In genomic region chr4:6050551-6050950, GRCh38 we compare ENCODE assay signal across 30 cellular contexts. TPM values are rescaled to one million over a fixed set of nuclear protein-coding genes. Genes with fewer than 3 reads are reported as not detected.
"Had no signal": no experiment of that assay in that cellular context is flagged by ENCODE, and none has a peak within 500 bp of the region (broad histone marks: within the 10 kb centered on the region; RNA-seq: fewer than 3 reads in every experiment).

No MANE protein-coding gene starts in this region.

- H3K4me3 ChIP-seq: coronary artery, esophagus muscularis mucosa, gastroesophageal sphincter, heart left ventricle, hepatocyte, lower lobe of right lung, neural progenitor cell, prostate gland, sigmoid colon, skin epidermis, spleen, thoracic aorta, tibial nerve, upper lobe of left lung had no signal

- DNase-seq: dermis blood vessel endothelial cell; effector memory CD4-positive, alpha-beta T cell; foreskin keratinocyte; heart left ventricle; islet precursor cell; kidney glomerular epithelial cell; left colon; left ventricle myocardium superior; lower lobe of right lung; naive thymus-derived CD4-positive, alpha-beta T cell; right cardiac atrium; sigmoid colon; spleen; stimulated activated CD4-positive, alpha-beta T cell treated with anti-CD3 and anti-CD28 coated beads, Interleukin-4, amount 100 ng/mL, for 4 hours; stimulated activated naive CD8-positive, alpha-beta T cell treated with anti-CD3 and anti-CD28 coated beads, Interleukin-15, Interleukin-2, amounts not matched to agents 100 U/mL and 50 U/mL, for 24 hours; upper lobe of left lung had no signal

RNA-seq across cellular contexts. Expression of gene C4orf50, which starts 32.3 kb away (rescaled TPM):
- total RNA-seq: endothelial cell of umbilical vein, epithelial cell of proximal tubule, fibroblast of lung, foreskin keratinocyte, hepatocyte, mesenteric fat pad, osteocyte had no signal
